Comparison of ENCODE assay signal across 9 cellular contexts in the genomic region with DNA sequence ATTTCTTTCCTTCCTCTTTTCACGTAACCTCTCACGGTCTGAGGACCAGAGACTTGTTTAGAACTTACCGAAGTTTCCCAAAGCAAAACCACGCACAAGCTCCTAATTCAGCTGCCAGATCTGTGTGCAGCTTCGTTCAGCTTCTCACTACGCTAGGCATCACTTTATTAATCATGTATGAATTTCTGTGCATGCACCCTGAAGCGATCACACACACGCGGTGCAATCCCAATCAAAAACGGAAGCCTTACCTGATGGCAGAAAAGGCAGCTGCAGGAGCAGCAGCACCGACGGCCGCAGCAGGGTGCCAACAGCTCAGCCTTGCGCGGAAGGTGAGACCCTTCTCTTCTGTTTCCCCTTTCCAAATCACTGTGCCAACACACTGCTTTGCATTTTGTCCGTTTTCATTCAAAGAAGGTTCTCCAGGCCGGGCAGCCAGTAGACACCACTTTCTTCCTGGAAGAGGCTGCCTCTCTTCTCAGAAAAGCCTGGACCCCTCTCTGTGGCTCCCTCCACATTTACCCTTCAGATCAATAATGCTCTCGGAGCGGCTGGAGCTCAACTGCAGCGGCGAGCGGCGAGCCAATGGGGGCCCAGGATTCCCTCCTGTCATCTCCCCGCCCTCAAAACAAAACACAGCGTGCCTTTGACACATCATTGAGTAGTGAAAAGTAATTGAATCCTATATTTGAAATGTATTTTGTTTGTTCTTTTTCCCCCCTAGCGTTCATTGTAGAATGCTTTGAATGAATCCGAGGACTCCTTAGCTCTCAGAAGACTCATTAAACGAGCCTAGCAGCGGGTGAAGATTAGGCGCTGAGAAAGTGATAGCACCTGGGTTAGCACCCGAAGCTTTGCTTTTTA.
A peak's percentile ranks its signal among the peaks of the same experiment; 100 is the strongest.
DNase-seq lines count a peak whose midpoint lies in the region; ATAC-seq and TF ChIP-seq lines count a peak whose summit lies in the region.
"Had no signal": no experiment of that assay in that cellular context is flagged by ENCODE, and none has a peak within 500 bp of the region (broad histone marks: within the 10 kb centered on the region; RNA-seq: fewer than 3 reads in every experiment).

A gene (minus strand): TSS at position 538 of the 864 bp plus-strand sequence.

- DNase-seq in DMS153 treated with DMSO at 0.1 percent for 48 hours (lab: John Stamatoyannopoulos, UW; ENCODE audit: unreplicated experiment) (peak; percentile 59), NCI-H774 (lab: John Stamatoyannopoulos, UW) (peak; percentile 58), coronary artery (ENCODE audit: low spot score) (no peak), germinal center (ENCODE audit: low spot score) (no peak), dedifferentiated amniotic fluid mesenchymal stem cell (ENCODE audit: extremely low spot score) (no peak), AG08396 (ENCODE audit: low spot score) (no peak)

- H3K27me3 ChIP-seq in neuron (ENCODE audit: insufficient read depth, low read length), result peaks cover 9% of the 10 kb centered on the region
- H3K27me3 ChIP-seq: upper lobe of left lung had no signal

- H3K9me3 ChIP-seq in neuron (ENCODE audit: low read length), result no peaks in the 10 kb centered on the region
- H3K9me3 ChIP-seq: upper lobe of left lung had no signal

- no peaks in the 10 kb centered on the region for H3K36me3 ChIP-seq in neuron (ENCODE audit: insufficient read depth, low read length)
- H3K36me3 ChIP-seq: upper lobe of left lung had no signal

- H3K4me3 ChIP-seq in coronary artery (peak within 1 kb of the TSS; percentile 51), neuron (ENCODE audit: low read length) (peak within 1 kb of the TSS; percentile 40)

- peak; percentile 66 for ATAC-seq in HG02610 (IDR thresholded peaks at IDR 0.05; ENCODE audit: unreplicated experiment)

- TF ChIP-seq CTCF in coronary artery (IDR thresholded peaks at IDR 0.05), result no peak

- H3K4me1 ChIP-seq in neuron (ENCODE audit: insufficient read depth, low read length), result peaks cover 7% of the 10 kb centered on the region

- no peak within 1 kb of the TSS for H3K27ac ChIP-seq in coronary artery
- H3K27ac ChIP-seq: upper lobe of left lung had no signal

- H2AFZ ChIP-seq in neuron (ENCODE audit: low read depth, low read length), result peak within 1 kb of the TSS; percentile 80

Comparison
In these comparisons a context has a peak if more than half of its experiments do, and no peak if none do; other contexts are left out.
1. DNase-seq: peak in DMS153 treated with DMSO at 0.1 percent for 48 hours (single experiment) and NCI-H774 (single experiment); none in coronary artery (single experiment), germinal center (single experiment), dedifferentiated amniotic fluid mesenchymal stem cell (single experiment) and AG08396 (single experiment).